Comparison of ENCODE assay signal across 22 cellular contexts in genomic region chr2:196333397-196333796, GRCh38.
"Had no signal": no experiment of that assay in that cellular context is flagged by ENCODE, and none has a peak within 500 bp of the region (broad histone marks: within the 10 kb centered on the region; RNA-seq: fewer than 3 reads in every experiment).

No MANE protein-coding gene starts in this region.

- H3K4me1 ChIP-seq: gastrocnemius medialis, prostate gland, testis, tibial artery had no signal

- H3K9me3 ChIP-seq: gastrocnemius medialis, lower lobe of right lung, prostate gland, right atrium auricular region, testis, tibial artery had no signal

- H3K4me3 ChIP-seq: gastrocnemius medialis, lower lobe of right lung, prostate gland, right atrium auricular region, smooth muscle cell, testis, tibial artery had no signal

- H3K27ac Mint-ChIP-seq: effector memory CD8-positive, alpha-beta T cell; naive thymus-derived CD8-positive, alpha-beta T cell; nephron progenitor cell; type B pancreatic cell had no signal

- H3K4me2 ChIP-seq: smooth muscle cell had no signal

- H3K27me3 ChIP-seq: gastrocnemius medialis, right atrium auricular region, testis, tibial artery had no signal

- H3K36me3 ChIP-seq: gastrocnemius medialis, lower lobe of right lung, prostate gland, right atrium auricular region, tibial artery had no signal

- ATAC-seq: effector memory CD8-positive, alpha-beta T cell; gastrocnemius medialis; left ventricle myocardium superior; lower lobe of right lung; naive thymus-derived CD8-positive, alpha-beta T cell; sciatic nerve had no signal

- DNase-seq: cortex of kidney; effector memory CD8-positive, alpha-beta T cell; foreskin fibroblast; gastrocnemius medialis; head of caudate nucleus; left ventricle myocardium superior; lower lobe of right lung; naive thymus-derived CD8-positive, alpha-beta T cell; nephron progenitor cell; nucleus accumbens; stimulated activated CD4-positive, alpha-beta T cell treated with anti-CD3 and anti-CD28 coated beads, Interleukin-12 subunit alpha, Interleukin-12 subunit beta, amount 100 ng/mL, for 4 hours; stimulated activated CD4-positive, alpha-beta T cell treated with anti-CD3 and anti-CD28 coated beads, Interleukin-1b, Interleukin-23, amount 100 ng/mL, for 48 hours; stimulated activated CD4-positive, alpha-beta T cell treated with anti-CD3 and anti-CD28 coated beads, Interleukin-4, amount 100 ng/mL, for 4 hours; stimulated activated naive CD4-positive, alpha-beta T cell; substantia nigra; testis; tibial artery had no signal

- H3K27me3 Mint-ChIP-seq: type B pancreatic cell had no signal

- H3K4me1 Mint-ChIP-seq: nephron progenitor cell had no signal

- H3K27ac ChIP-seq: gastrocnemius medialis, lower lobe of right lung, prostate gland, right atrium auricular region, testis, tibial artery had no signal

- H3K4me3 Mint-ChIP-seq: effector memory CD8-positive, alpha-beta T cell; naive thymus-derived CD8-positive, alpha-beta T cell; nephron progenitor cell; type B pancreatic cell had no signal

- H3K9me3 Mint-ChIP-seq: effector memory CD8-positive, alpha-beta T cell; naive thymus-derived CD8-positive, alpha-beta T cell; nephron progenitor cell; type B pancreatic cell had no signal

- H3K36me3 Mint-ChIP-seq: naive thymus-derived CD8-positive, alpha-beta T cell; type B pancreatic cell had no signal
